Comparison of ENCODE assay signal across 13 cellular contexts in the genomic region with DNA sequence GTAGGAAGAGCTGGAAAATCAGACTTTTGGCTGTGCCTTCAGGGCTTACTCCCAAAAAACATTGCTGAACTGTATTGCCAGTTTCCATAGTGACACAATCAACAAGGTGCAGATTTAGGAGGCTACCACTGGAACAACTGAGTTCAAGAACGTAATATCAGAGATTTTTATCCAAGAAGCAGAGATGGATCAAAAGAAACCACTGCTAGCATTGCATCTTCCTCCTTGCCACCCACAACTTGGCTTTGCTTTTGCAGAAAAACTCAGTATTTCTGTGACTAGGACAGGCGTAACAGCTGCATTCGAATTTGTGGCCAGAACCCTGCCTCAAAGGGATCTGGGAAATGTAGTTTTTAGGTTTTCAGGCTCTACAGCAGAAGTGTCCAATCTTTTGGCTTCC. TPM values are rescaled to one million over a fixed set of nuclear protein-coding genes. Genes with fewer than 3 reads are reported as not detected.
DNase-seq lines count a peak whose midpoint lies in the region; ATAC-seq and TF ChIP-seq lines count a peak whose summit lies in the region.
"Had no signal": no experiment of that assay in that cellular context is flagged by ENCODE, and none has a peak within 500 bp of the region (broad histone marks: within the 10 kb centered on the region; RNA-seq: fewer than 3 reads in every experiment).

No MANE protein-coding gene starts in this region.

- no peak overlapping the region for H3K23ac ChIP-seq in trophoblast cell (ENCODE audit: low read length)

- no peak overlapping the region for H4K12ac ChIP-seq in trophoblast cell (ENCODE audit: low read depth, low read length)

- no peak overlapping the region for H2BK12ac ChIP-seq in trophoblast cell (ENCODE audit: low read length)

- no peaks in the 10 kb centered on the region for H3K79me2 ChIP-seq in trophoblast cell (ENCODE audit: control insufficient read depth, insufficient read depth, low read length, poor library complexity)

- H3K27me3 ChIP-seq in foreskin keratinocyte (no peaks in the 10 kb centered on the region), trophoblast cell (ENCODE audit: insufficient read depth, low read length) (no peaks in the 10 kb centered on the region)
- H3K27me3 ChIP-seq: upper lobe of left lung had no signal

- H3K79me1 ChIP-seq in trophoblast cell (ENCODE audit: low read length): no peaks in the 10 kb centered on the region

- no CpG with 5 or more reads among the region's 3 CpGs for WGBS in trophoblast cell (ENCODE audit: extremely low coverage, insufficient coverage, insufficient read length)

- H3K9ac ChIP-seq in trophoblast cell (ENCODE audit: low read length): no peak overlapping the region

- ATAC-seq in foreskin keratinocyte (peak; percentile 27), GM21737 (IDR thresholded peaks at IDR 0.05; ENCODE audit: unreplicated experiment) (no peak)
- ATAC-seq: activated CD8-positive, alpha-beta T cell treated with anti-CD3 and anti-CD28 coated beads for 36 hours had no signal

- POLR2A ChIA-PET in HEK293T (lab: Yijun Ruan, JAX): no interaction called here

- no peak overlapping the region for H2BK5ac ChIP-seq in trophoblast cell (ENCODE audit: low read depth, low read length, poor library complexity)

- no peaks in the 10 kb centered on the region for H3K4me1 ChIP-seq in foreskin keratinocyte
- H3K4me1 ChIP-seq in trophoblast cell (ENCODE audit: control insufficient read depth in 1 of 2, insufficient read depth in 2 of 2, low read length in 2 of 2): peaks cover 0 to 4% of the 10 kb centered on the region in 2 experiments
- H3K4me1 ChIP-seq: upper lobe of left lung had no signal

- no peak overlapping the region for H3K27ac ChIP-seq in foreskin keratinocyte
- H3K27ac ChIP-seq in trophoblast cell (ENCODE audit: low read depth, low read length): no peak overlapping the region
- H3K27ac ChIP-seq: upper lobe of left lung had no signal

- no peak overlapping the region for H4K8ac ChIP-seq in trophoblast cell (ENCODE audit: low read depth, low read length)

- H3K18ac ChIP-seq in trophoblast cell (ENCODE audit: low read length): no peak overlapping the region

- H3K4me3 ChIP-seq in trophoblast cell (ENCODE audit: low read depth, low read length): no peak overlapping the region
- H3K4me3 ChIP-seq: upper lobe of left lung had no signal

- no peak overlapping the region for H2AFZ ChIP-seq in trophoblast cell (ENCODE audit: insufficient read depth, low read length, poor library complexity)

- no peaks in the 10 kb centered on the region for H3K9me3 ChIP-seq in trophoblast cell (ENCODE audit: insufficient read depth, low read depth, low read length)
- H3K9me3 ChIP-seq: upper lobe of left lung had no signal

- in situ Hi-C loops in SK-MEL-5 (cut with HindIII; ENCODE audit: low pct_unique_long_range_greater_than_20kb, low sequenced_read_pairs): no loop called here

- H3K4ac ChIP-seq in trophoblast cell (ENCODE audit: low read depth, low read length): no peak overlapping the region

- CTCF ChIA-PET in HEK293T (lab: Yijun Ruan, JAX): no interaction called here

- peak; percentile 23 for DNase-seq in HEK293T (ENCODE audit: extremely low spot score)
- peak; percentile 31 for DNase-seq in SK-MEL-5 (ENCODE audit: low read depth, low spot score)
- peak in 1 of 2 donors; percentile 5 for DNase-seq in foreskin keratinocyte
- DNase-seq in trophoblast cell: peak; percentile 2 to 55
- no peak for DNase-seq in activated naive CD4-positive, alpha-beta T cell (lab: John Stamatoyannopoulos, UW)
- DNase-seq in DMS114 treated with DMSO at 0.1 percent for 48 hours (lab: John Stamatoyannopoulos, UW; ENCODE audit: unreplicated experiment): no peak
- DNase-seq: activated CD8-positive, alpha-beta T cell treated with anti-CD3 and anti-CD28 coated beads for 36 hours; CD4-positive, CD25-positive, alpha-beta regulatory T cell; kidney; MV-4-11; NCI-H2171 treated with DMSO at 0.1 percent for 48 hours; upper lobe of left lung had no signal

- H3K36me3 ChIP-seq in trophoblast cell (ENCODE audit: control insufficient read depth in 1 of 2, insufficient read depth in 2 of 2, low read length in 2 of 2): no peaks in the 10 kb centered on the region
- H3K36me3 ChIP-seq: upper lobe of left lung had no signal

- TF ChIP-seq CTCF in foreskin keratinocyte (conservative IDR thresholded peaks at IDR 0.05): no peak

- H2BK120ac ChIP-seq in trophoblast cell (ENCODE audit: insufficient read depth, low read length, poor library complexity): no peak overlapping the region

- no peak overlapping the region for H3K14ac ChIP-seq in trophoblast cell (ENCODE audit: low read length)

- no peak overlapping the region for H4K91ac ChIP-seq in trophoblast cell (ENCODE audit: low read depth, low read length)

- H2AK5ac ChIP-seq in trophoblast cell (ENCODE audit: low read length): no peak overlapping the region

- H3K4me2 ChIP-seq in trophoblast cell (ENCODE audit: low read length): peak overlapping the region; percentile 13

TF ChIP-seq in HEK293T, 16 proteins besides CTCF, POLR2A, EP300 and RAD21:
- no peak for TF ChIP-seq ARNT (IDR thresholded peaks at IDR 0.05)
- no peak for TF ChIP-seq FOXA1 (IDR thresholded peaks at IDR 0.05)
- no peak for TF ChIP-seq ZNF384 (IDR thresholded peaks at IDR 0.05)
- TF ChIP-seq CTBP1 (IDR thresholded peaks at IDR 0.05; ENCODE audit: borderline replicate concordance): no peak
- TF ChIP-seq ELF4 (IDR thresholded peaks at IDR 0.05): no peak
- no peak for TF ChIP-seq SP1 (IDR thresholded peaks at IDR 0.05)

RNA-seq across cellular contexts. Expression of gene WDFY3, which starts 27.8 kb away (rescaled TPM):
- total RNA-seq in SK-MEL-5 (2014; rRNA removed; shearing (Covaris generic)): 19.2 and 20.4 TPM in 2 replicates
- polyA plus RNA-seq in SK-MEL-5 (2015; cell fraction: cytosol; rRNA removed): 11.5 and 14.1 TPM in 2 replicates
- polyA plus RNA-seq in SK-MEL-5 (2015; cell fraction: nucleus; rRNA removed): 10.1 and 21.2 TPM in 2 replicates
- 37.7 and 46.2 TPM in 2 replicates for total RNA-seq in foreskin keratinocyte
- polyA plus RNA-seq in foreskin keratinocyte: 3.7 and 4.1 TPM in 2 replicates
- polyA plus RNA-seq in trophoblast cell (2013): 30.1 and 30.5 TPM in 2 replicates
- polyA plus RNA-seq: CD4-positive, CD25-positive, alpha-beta regulatory T cell had no signal

Comparison
In these comparisons a context has a peak if more than half of its experiments do, and no peak if none do; other contexts are left out.
1. DNase-seq: peak in HEK293T (single experiment), SK-MEL-5 (single experiment) and trophoblast cell (2 of 2); none in activated naive CD4-positive, alpha-beta T cell (0 of 4) and DMS114 treated with DMSO at 0.1 percent for 48 hours (single experiment).